1 cellular context compared by ENCODE assay signal in the genomic region with DNA sequence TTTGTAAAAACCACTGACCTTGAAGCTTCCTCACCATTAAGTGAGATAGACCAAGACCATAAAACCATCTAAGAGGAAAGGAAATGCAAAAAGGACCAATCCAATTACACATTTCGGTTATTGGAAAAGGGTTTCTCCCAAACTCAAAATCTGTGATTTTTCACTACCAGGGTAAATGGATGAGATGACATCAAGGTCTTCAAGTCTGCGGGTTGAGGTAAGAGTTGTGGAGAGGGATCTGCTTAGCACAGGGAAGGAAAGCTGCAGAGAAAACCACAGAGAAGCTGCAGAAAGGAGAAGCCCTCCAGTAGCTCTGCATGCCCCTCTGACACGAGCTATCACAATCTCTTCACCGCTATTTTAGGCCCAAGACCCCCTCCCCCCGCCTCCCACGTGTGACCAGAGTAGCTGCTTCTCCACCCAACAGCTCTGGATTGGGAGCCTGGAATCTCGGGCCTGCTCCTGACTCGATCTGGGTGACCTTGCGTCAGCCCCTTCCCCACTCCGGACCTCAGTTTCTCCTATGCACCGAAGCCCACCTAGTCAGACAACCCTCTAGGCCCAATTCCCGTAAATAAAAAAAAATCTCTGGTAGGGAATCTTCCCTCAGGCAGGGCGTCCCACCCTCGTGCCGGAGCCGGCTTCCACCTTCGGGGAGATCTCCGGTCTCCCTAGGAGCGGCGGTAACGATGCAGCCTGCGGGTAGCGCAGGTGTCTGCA.
A peak's percentile ranks its signal among the peaks of the same experiment; 100 is the strongest.
TF ChIP-seq lines count a peak whose summit lies in the region.

No MANE protein-coding gene starts in this region.

TF ChIP-seq in K562, 482 proteins besides CTCF, POLR2A, EP300 and RAD21 (continued from another document and continues in another):
- TF ChIP-seq SP1 (CRISPR knock-in tag; IDR thresholded peaks at IDR 0.05) (0 out of 2 replicates have a peak, but pooled peaks have one; percentile 46), ARNT (IDR thresholded peaks at IDR 0.05) (0 out of 4 replicates have a peak, but pooled peaks of 1 of the 2 experiments have one; percentile 38), CBFB (CRISPR knock-in tag; IDR thresholded peaks at IDR 0.05) (0 out of 2 replicates have a peak, but pooled peaks have one; percentile 15), NRF1 (conservative IDR thresholded peaks at IDR 0.05 in 1 of 2, IDR thresholded peaks at IDR 0.05 in 1 of 2) (no peak), NFRKB (IDR thresholded peaks at IDR 0.05; ENCODE audit: low read depth) (no peak), FOXJ3 (CRISPR knock-in tag; IDR thresholded peaks at IDR 0.05) (no peak), ZNF589 (CRISPR knock-in tag; IDR thresholded peaks at IDR 0.05; ENCODE audit: low read depth) (no peak), ADNP (tag; IDR thresholded peaks at IDR 0.05) (no peak), ZBED1 (IDR thresholded peaks at IDR 0.05) (no peak), TCF3 (CRISPR knock-in tag; IDR thresholded peaks at IDR 0.05) (no peak), TSC22D4 (tag; IDR thresholded peaks at IDR 0.05) (no peak), SAFB (IDR thresholded peaks at IDR 0.05; ENCODE audit: borderline replicate concordance, low read depth, low read length) (no peak), MEF2A (IDR thresholded peaks at IDR 0.05; ENCODE audit: control insufficient read depth, low read depth, low read length) (peak; percentile 63), PTTG1 (tag; IDR thresholded peaks at IDR 0.05; ENCODE audit: low read depth) (no peak), ZFP36 (IDR thresholded peaks at IDR 0.05; ENCODE audit: low read depth, low read length, partially characterized antibody) (no peak), ZNF436 (CRISPR knock-in tag; IDR thresholded peaks at IDR 0.05) (no peak)
- TF ChIP-seq, protein P1, sequence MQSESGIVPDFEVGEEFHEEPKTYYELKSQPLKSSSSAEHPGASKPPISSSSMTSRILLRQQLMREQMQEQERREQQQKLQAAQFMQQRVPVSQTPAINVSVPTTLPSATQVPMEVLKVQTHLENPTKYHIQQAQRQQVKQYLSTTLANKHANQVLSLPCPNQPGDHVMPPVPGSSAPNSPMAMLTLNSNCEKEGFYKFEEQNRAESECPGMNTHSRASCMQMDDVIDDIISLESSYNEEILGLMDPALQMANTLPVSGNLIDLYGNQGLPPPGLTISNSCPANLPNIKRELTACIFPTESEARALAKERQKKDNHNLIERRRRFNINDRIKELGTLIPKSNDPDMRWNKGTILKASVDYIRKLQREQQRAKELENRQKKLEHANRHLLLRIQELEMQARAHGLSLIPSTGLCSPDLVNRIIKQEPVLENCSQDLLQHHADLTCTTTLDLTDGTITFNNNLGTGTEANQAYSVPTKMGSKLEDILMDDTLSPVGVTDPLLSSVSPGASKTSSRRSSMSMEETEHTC (IDR thresholded peaks at IDR 0.05): no peak
- TF ChIP-seq, protein P2, sequence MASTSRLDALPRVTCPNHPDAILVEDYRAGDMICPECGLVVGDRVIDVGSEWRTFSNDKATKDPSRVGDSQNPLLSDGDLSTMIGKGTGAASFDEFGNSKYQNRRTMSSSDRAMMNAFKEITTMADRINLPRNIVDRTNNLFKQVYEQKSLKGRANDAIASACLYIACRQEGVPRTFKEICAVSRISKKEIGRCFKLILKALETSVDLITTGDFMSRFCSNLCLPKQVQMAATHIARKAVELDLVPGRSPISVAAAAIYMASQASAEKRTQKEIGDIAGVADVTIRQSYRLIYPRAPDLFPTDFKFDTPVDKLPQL (IDR thresholded peaks at IDR 0.05; ENCODE audit: extremely low read depth, insufficient read length): no peak
- TF ChIP-seq, protein P3, sequence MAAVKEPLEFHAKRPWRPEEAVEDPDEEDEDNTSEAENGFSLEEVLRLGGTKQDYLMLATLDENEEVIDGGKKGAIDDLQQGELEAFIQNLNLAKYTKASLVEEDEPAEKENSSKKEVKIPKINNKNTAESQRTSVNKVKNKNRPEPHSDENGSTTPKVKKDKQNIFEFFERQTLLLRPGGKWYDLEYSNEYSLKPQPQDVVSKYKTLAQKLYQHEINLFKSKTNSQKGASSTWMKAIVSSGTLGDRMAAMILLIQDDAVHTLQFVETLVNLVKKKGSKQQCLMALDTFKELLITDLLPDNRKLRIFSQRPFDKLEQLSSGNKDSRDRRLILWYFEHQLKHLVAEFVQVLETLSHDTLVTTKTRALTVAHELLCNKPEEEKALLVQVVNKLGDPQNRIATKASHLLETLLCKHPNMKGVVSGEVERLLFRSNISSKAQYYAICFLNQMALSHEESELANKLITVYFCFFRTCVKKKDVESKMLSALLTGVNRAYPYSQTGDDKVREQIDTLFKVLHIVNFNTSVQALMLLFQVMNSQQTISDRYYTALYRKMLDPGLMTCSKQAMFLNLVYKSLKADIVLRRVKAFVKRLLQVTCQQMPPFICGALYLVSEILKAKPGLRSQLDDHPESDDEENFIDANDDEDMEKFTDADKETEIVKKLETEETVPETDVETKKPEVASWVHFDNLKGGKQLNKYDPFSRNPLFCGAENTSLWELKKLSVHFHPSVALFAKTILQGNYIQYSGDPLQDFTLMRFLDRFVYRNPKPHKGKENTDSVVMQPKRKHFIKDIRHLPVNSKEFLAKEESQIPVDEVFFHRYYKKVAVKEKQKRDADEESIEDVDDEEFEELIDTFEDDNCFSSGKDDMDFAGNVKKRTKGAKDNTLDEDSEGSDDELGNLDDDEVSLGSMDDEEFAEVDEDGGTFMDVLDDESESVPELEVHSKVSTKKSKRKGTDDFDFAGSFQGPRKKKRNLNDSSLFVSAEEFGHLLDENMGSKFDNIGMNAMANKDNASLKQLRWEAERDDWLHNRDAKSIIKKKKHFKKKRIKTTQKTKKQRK (IDR thresholded peaks at IDR 0.05; ENCODE audit: borderline replicate concordance, low read depth, low read length): no peak
- TF ChIP-seq, protein P4, sequence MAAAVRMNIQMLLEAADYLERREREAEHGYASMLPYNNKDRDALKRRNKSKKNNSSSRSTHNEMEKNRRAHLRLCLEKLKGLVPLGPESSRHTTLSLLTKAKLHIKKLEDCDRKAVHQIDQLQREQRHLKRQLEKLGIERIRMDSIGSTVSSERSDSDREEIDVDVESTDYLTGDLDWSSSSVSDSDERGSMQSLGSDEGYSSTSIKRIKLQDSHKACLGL (CRISPR knock-in tag; IDR thresholded peaks at IDR 0.05; ENCODE audit: borderline replicate concordance, poor library complexity, severe bottlenecking): no peak
- TF ChIP-seq, protein P5, sequence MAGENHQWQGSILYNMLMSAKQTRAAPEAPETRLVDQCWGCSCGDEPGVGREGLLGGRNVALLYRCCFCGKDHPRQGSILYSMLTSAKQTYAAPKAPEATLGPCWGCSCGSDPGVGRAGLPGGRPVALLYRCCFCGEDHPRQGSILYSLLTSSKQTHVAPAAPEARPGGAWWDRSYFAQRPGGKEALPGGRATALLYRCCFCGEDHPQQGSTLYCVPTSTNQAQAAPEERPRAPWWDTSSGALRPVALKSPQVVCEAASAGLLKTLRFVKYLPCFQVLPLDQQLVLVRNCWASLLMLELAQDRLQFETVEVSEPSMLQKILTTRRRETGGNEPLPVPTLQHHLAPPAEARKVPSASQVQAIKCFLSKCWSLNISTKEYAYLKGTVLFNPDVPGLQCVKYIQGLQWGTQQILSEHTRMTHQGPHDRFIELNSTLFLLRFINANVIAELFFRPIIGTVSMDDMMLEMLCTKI (IDR thresholded peaks at IDR 0.05; ENCODE audit: partially characterized antibody): no peak
- TF ChIP-seq, protein P6, sequence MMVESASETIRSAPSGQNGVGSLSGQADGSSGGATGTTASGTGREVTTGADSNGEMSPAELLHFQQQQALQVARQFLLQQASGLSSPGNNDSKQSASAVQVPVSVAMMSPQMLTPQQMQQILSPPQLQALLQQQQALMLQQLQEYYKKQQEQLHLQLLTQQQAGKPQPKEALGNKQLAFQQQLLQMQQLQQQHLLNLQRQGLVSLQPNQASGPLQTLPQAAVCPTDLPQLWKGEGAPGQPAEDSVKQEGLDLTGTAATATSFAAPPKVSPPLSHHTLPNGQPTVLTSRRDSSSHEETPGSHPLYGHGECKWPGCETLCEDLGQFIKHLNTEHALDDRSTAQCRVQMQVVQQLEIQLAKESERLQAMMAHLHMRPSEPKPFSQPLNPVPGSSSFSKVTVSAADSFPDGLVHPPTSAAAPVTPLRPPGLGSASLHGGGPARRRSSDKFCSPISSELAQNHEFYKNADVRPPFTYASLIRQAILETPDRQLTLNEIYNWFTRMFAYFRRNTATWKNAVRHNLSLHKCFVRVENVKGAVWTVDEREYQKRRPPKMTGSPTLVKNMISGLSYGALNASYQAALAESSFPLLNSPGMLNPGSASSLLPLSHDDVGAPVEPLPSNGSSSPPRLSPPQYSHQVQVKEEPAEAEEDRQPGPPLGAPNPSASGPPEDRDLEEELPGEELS (CRISPR knock-in tag; IDR thresholded peaks at IDR 0.05; ENCODE audit: borderline replicate concordance): peak; percentile 91; the same call in 1 of the 2 replicates
- TF ChIP-seq, protein P7, sequence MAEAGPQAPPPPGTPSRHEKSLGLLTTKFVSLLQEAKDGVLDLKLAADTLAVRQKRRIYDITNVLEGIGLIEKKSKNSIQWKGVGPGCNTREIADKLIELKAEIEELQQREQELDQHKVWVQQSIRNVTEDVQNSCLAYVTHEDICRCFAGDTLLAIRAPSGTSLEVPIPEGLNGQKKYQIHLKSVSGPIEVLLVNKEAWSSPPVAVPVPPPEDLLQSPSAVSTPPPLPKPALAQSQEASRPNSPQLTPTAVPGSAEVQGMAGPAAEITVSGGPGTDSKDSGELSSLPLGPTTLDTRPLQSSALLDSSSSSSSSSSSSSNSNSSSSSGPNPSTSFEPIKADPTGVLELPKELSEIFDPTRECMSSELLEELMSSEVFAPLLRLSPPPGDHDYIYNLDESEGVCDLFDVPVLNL (CRISPR knock-in tag; IDR thresholded peaks at IDR 0.05; ENCODE audit: low read depth): no peak
- TF ChIP-seq, protein P8, sequence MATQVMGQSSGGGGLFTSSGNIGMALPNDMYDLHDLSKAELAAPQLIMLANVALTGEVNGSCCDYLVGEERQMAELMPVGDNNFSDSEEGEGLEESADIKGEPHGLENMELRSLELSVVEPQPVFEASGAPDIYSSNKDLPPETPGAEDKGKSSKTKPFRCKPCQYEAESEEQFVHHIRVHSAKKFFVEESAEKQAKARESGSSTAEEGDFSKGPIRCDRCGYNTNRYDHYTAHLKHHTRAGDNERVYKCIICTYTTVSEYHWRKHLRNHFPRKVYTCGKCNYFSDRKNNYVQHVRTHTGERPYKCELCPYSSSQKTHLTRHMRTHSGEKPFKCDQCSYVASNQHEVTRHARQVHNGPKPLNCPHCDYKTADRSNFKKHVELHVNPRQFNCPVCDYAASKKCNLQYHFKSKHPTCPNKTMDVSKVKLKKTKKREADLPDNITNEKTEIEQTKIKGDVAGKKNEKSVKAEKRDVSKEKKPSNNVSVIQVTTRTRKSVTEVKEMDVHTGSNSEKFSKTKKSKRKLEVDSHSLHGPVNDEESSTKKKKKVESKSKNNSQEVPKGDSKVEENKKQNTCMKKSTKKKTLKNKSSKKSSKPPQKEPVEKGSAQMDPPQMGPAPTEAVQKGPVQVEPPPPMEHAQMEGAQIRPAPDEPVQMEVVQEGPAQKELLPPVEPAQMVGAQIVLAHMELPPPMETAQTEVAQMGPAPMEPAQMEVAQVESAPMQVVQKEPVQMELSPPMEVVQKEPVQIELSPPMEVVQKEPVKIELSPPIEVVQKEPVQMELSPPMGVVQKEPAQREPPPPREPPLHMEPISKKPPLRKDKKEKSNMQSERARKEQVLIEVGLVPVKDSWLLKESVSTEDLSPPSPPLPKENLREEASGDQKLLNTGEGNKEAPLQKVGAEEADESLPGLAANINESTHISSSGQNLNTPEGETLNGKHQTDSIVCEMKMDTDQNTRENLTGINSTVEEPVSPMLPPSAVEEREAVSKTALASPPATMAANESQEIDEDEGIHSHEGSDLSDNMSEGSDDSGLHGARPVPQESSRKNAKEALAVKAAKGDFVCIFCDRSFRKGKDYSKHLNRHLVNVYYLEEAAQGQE (CRISPR knock-in tag; IDR thresholded peaks at IDR 0.05; ENCODE audit: low read depth): no peak
- TF ChIP-seq, protein P9, sequence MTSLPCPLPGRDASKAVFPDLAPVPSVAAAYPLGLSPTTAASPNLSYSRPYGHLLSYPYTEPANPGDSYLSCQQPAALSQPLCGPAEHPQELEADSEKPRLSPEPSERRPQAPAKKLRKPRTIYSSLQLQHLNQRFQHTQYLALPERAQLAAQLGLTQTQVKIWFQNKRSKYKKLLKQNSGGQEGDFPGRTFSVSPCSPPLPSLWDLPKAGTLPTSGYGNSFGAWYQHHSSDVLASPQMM (CRISPR knock-in tag; IDR thresholded peaks at IDR 0.05): no peak
- TF ChIP-seq, protein P10, sequence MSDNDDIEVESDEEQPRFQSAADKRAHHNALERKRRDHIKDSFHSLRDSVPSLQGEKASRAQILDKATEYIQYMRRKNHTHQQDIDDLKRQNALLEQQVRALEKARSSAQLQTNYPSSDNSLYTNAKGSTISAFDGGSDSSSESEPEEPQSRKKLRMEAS (CRISPR knock-in tag; IDR thresholded peaks at IDR 0.05): 0 out of 2 replicates have a peak, but pooled peaks have one; percentile 40
- TF ChIP-seq, protein P11, sequence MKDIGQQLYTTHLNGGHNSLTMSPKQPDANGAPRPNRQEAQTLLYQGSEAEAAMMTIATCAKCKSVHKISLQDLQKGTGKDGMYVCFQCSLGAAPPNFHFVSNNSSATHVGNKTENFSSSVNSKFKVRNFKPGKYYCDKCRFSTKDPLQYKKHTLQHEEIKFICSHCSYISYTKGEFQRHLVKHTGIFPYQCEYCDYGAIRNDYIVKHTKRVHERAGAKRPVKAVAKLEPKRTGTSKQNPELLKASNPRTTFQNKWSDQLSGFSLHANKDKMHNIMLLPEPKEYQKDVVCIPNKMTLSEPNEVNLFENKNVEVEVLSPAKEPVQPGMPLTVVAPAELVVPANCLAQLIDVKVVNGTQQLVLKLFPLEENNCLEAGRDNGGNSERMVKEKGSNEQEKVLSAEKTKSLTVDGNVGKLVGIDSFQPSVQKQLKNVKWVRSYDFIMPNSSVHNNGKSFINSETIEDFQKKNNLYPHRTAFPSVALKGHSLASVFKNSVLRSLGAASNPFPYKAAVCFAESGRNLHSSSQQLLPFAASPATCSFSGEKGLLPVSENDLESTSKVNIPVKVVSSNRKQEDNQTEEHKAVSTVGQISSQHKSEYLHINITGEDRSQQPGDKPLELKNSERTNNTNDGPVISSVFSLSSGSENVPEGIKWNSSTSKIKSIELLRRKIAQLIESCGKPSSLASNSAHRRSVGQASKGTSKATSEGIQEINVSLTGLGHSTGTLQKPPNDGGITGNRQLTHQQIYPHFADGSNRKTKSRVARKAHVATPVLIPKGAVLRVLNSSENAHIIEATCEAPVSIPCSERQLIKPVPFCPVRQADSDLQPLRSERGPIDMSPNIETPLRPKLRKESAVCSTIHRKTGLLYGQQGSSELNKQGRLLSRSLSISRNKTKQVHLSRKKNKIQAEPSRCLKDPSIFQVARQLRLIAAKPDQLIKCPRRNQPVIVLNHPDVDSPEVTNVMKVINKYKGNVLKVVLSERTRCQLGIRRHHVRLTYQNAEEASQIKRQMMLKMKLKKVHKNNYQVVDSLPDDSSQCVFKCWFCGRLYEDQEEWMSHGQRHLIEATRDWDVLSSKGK (CRISPR knock-in tag; IDR thresholded peaks at IDR 0.05): no peak
- TF ChIP-seq, protein P12, sequence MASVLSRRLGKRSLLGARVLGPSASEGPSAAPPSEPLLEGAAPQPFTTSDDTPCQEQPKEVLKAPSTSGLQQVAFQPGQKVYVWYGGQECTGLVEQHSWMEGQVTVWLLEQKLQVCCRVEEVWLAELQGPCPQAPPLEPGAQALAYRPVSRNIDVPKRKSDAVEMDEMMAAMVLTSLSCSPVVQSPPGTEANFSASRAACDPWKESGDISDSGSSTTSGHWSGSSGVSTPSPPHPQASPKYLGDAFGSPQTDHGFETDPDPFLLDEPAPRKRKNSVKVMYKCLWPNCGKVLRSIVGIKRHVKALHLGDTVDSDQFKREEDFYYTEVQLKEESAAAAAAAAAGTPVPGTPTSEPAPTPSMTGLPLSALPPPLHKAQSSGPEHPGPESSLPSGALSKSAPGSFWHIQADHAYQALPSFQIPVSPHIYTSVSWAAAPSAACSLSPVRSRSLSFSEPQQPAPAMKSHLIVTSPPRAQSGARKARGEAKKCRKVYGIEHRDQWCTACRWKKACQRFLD (CRISPR knock-in tag; IDR thresholded peaks at IDR 0.05): peak; percentile 20; the same call in 1 of the 2 replicates
- TF ChIP-seq, protein P13, sequence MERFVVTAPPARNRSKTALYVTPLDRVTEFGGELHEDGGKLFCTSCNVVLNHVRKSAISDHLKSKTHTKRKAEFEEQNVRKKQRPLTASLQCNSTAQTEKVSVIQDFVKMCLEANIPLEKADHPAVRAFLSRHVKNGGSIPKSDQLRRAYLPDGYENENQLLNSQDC (CRISPR knock-in tag; IDR thresholded peaks at IDR 0.05): no peak
